22 cellular contexts compared by ENCODE assay signal in the genomic region with DNA sequence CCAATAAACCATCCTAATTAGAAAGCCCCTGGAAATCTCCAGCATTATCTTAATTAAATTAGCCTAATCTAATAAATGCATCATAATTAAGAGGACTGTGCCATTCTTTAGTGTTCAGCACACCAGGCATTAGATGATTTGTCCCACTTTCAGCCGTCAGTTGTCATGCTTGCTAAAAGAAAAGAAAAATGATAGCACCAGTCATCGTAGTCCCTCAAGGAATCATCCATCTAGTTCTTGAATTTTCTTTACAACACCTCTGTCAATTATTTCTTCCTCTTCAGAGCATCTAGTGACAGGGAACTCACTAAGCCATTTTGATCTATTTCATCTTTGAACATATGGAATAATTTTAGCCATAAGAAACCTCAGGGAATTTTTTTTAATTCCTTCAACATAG.
"Had no signal": no experiment of that assay in that cellular context is flagged by ENCODE, and none has a peak within 500 bp of the region (broad histone marks: within the 10 kb centered on the region; RNA-seq: fewer than 3 reads in every experiment).

No MANE protein-coding gene starts in this region.

- H3K9me3 Mint-ChIP-seq: naive B cell; neural crest cell; stimulated activated effector memory CD8-positive, alpha-beta T cell treated with anti-CD3 and anti-CD28 coated beads, Interleukin-12 subunit alpha, Interleukin-12 subunit beta, amount 100 ng/mL, for 72 hours; stimulated activated naive CD8-positive, alpha-beta T cell treated with anti-CD3 and anti-CD28 coated beads, Interleukin-15, Interleukin-2, amounts not matched to agents 100 ng/mL and 50 ng/mL, for 24 hours had no signal

- FAIRE-seq: small intestine had no signal

- H3K4me1 ChIP-seq: uterus had no signal

- DNase-seq: effector CD8-positive, alpha-beta T cell; foreskin melanocyte; head of caudate nucleus; kidney; left cardiac atrium; left ventricle myocardium inferior; mesenchymal stem cell; naive B cell; ovary; right cardiac atrium; small intestine; stimulated activated CD4-positive, alpha-beta T cell treated with anti-CD3 and anti-CD28 coated beads, Interleukin-2, amount 100 ng/mL, for 48 hours; tibial artery; upper lobe of left lung; uterus had no signal

- H2AFZ ChIP-seq: hepatocyte had no signal

- H3K9me3 ChIP-seq: left ventricle myocardium inferior, ovary, tibial artery, upper lobe of left lung, uterus had no signal

- H3K4me3 Mint-ChIP-seq: naive B cell; neural crest cell; stimulated activated effector memory CD8-positive, alpha-beta T cell treated with anti-CD3 and anti-CD28 coated beads, Interleukin-12 subunit alpha, Interleukin-12 subunit beta, amount 100 ng/mL, for 72 hours; stimulated activated naive CD8-positive, alpha-beta T cell treated with anti-CD3 and anti-CD28 coated beads, Interleukin-15, Interleukin-2, amounts not matched to agents 100 ng/mL and 50 ng/mL, for 24 hours had no signal

- H3K4me1 Mint-ChIP-seq: naive B cell had no signal

- H3K27ac ChIP-seq: coronary artery, hepatocyte, left ventricle myocardium inferior, ovary, tibial artery, upper lobe of left lung had no signal

- H3K4me2 ChIP-seq: hepatocyte had no signal

- H3K27ac Mint-ChIP-seq: naive B cell; progenitor cell of endocrine pancreas; stimulated activated effector memory CD8-positive, alpha-beta T cell treated with anti-CD3 and anti-CD28 coated beads, Interleukin-12 subunit alpha, Interleukin-12 subunit beta, amount 100 ng/mL, for 72 hours; stimulated activated naive CD8-positive, alpha-beta T cell treated with anti-CD3 and anti-CD28 coated beads, Interleukin-15, Interleukin-2, amounts not matched to agents 100 ng/mL and 50 ng/mL, for 24 hours had no signal

- H3K4me3 ChIP-seq: coronary artery, hepatocyte, left ventricle myocardium inferior, lung, ovary, tibial artery, upper lobe of left lung, uterus had no signal

- H3K27me3 Mint-ChIP-seq: progenitor cell of endocrine pancreas had no signal

- H3K36me3 Mint-ChIP-seq: naive B cell; stimulated activated effector memory CD8-positive, alpha-beta T cell treated with anti-CD3 and anti-CD28 coated beads, Interleukin-12 subunit alpha, Interleukin-12 subunit beta, amount 100 ng/mL, for 72 hours had no signal

- H3K27me3 ChIP-seq: hepatocyte, ovary, tibial artery, upper lobe of left lung, uterus had no signal

- H3K36me3 ChIP-seq: left ventricle myocardium inferior, ovary, tibial artery, upper lobe of left lung, uterus had no signal

- ATAC-seq: left cardiac atrium; right cardiac atrium; stimulated activated effector memory CD8-positive, alpha-beta T cell treated with anti-CD3 and anti-CD28 coated beads, Interleukin-12 subunit alpha, Interleukin-12 subunit beta, amount 100 ng/mL, for 72 hours had no signal
